In genomic region chr20:24499472-24499871, GRCh38 we compare ENCODE assay signal across 23 cellular contexts. TPM values are rescaled to one million over a fixed set of nuclear protein-coding genes. Genes with fewer than 3 reads are reported as not detected.
"Had no signal": no experiment of that assay in that cellular context is flagged by ENCODE, and none has a peak within 500 bp of the region (broad histone marks: within the 10 kb centered on the region; RNA-seq: fewer than 3 reads in every experiment).

No MANE protein-coding gene starts in this region.

- DNase-seq: Kasumi-1, MM.1S, NCI-H1092 treated with DMSO at 0.1 percent for 48 hours, NCI-H1436 treated with DMSO at 0.1 percent for 48 hours, NCI-H1694, NCI-H187 treated with DMSO at 0.1 percent for 48 hours, NCI-H2081 treated with DMSO at 0.1 percent for 48 hours, NCI-H2171, NCI-H226, NCI-H446, NCI-H510A treated with DMSO at 0.1 percent for 48 hours, NCI-H526, NCI-H82, Right ventricle myocardium superior, RPMI8226, SIG-M5 had no signal

- H3K4me3 ChIP-seq: K562, SJSA1, SK-N-MC had no signal

- H3K27ac ChIP-seq: HL-60, KMS-11, SJSA1, SK-N-MC had no signal

- ATAC-seq: K562 had no signal

- H3K27me3 ChIP-seq: SJSA1 had no signal

RNA-seq across cellular contexts. Expression of gene SYNDIG1, which starts 30.0 kb away (rescaled TPM):
- total RNA-seq: K562; M059J; SJSA1; T-helper 1 cell treated with Interleukin-12 subunit alpha and Interleukin-12 subunit beta and Interleukin-4 antibody, amounts not matched to agents 30 ng/mL and 1 ng/mL, for 36 hours had no signal
